In the genomic region with DNA sequence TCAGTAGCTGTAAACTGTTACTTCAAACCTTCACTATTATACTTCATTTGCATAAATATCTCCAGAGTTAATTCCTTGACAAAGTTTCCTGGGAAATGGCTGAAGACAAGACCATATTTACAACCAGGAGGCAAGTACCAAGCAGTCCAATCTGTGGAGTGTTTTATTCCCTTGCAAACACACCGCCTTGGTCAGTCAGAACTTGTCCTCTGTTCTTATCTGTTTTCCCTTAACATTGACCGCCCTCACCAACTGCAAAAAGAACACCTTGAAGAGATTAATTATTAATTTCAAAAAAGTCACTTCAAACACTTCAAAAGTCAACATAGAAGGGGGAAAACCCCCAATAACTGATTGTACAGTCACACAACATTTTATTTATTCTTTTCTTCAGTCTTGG, we compare ENCODE assay signal across 25 cellular contexts.
"Had no signal": no experiment of that assay in that cellular context is flagged by ENCODE, and none has a peak within 500 bp of the region (broad histone marks: within the 10 kb centered on the region; RNA-seq: fewer than 3 reads in every experiment).

No MANE protein-coding gene starts in this region.

- H3K4me1 ChIP-seq: gastrocnemius medialis, psoas muscle, tibial artery, vagina had no signal

- H3K36me3 ChIP-seq: gastrocnemius medialis, sigmoid colon, tibial artery had no signal

- H3K27me3 ChIP-seq: gastrocnemius medialis, sigmoid colon, tibial artery, vagina had no signal

- DNase-seq: central memory CD4-positive, alpha-beta T cell; effector CD8-positive, alpha-beta T cell; endodermal cell; foreskin fibroblast; gastrocnemius medialis; head of caudate nucleus; immature natural killer cell; islet precursor cell; kidney glomerular epithelial cell; mesenchymal stem cell; naive thymus-derived CD4-positive, alpha-beta T cell; nucleus accumbens; posterior cingulate gyrus; psoas muscle; right cardiac atrium; sigmoid colon; stimulated activated CD4-positive, alpha-beta T cell treated with anti-CD3 and anti-CD28 coated beads, Interleukin-15, amount 100 ng/mL, for 24 hours; stimulated activated CD4-positive, alpha-beta T cell treated with anti-CD3 and anti-CD28 coated beads, Interleukin-2, amount 100 ng/mL, for 48 hours; stimulated activated CD8-positive, alpha-beta memory T cell treated with anti-CD3 and anti-CD28 coated beads, Interleukin-4, amount 100 ng/mL, for 48 hours; stimulated activated naive CD4-positive, alpha-beta T cell; stimulated activated naive CD8-positive, alpha-beta T cell treated with anti-CD3 and anti-CD28 coated beads, Interleukin-15, amount 100 ng/mL, for 72 hours; tibial artery had no signal

- H3K9me3 ChIP-seq: psoas muscle, sigmoid colon, tibial artery, vagina had no signal

- H3K27ac ChIP-seq: epithelial cell of prostate, gastrocnemius medialis, psoas muscle, sigmoid colon, tibial artery, vagina had no signal

- ATAC-seq: esophagus mucosa; gastrocnemius medialis; naive thymus-derived CD4-positive, alpha-beta T cell; psoas muscle; right cardiac atrium; stimulated activated naive CD8-positive, alpha-beta T cell treated with anti-CD3 and anti-CD28 coated beads, Interleukin-15, amount 100 ng/mL, for 72 hours had no signal

- H3K4me3 ChIP-seq: gastrocnemius medialis, psoas muscle, sigmoid colon, tibial artery, vagina had no signal
